Comparison of ENCODE assay signal across 1 cellular context in genomic region chr13:87677043-87677333, GRCh38.
TF ChIP-seq lines count a peak whose summit lies in the region.

No MANE protein-coding gene starts in this region.

TF ChIP-seq in GM23338, 12 proteins besides CTCF, POLR2A, EP300 and RAD21 (continued from another document):
- TF ChIP-seq, protein P1, sequence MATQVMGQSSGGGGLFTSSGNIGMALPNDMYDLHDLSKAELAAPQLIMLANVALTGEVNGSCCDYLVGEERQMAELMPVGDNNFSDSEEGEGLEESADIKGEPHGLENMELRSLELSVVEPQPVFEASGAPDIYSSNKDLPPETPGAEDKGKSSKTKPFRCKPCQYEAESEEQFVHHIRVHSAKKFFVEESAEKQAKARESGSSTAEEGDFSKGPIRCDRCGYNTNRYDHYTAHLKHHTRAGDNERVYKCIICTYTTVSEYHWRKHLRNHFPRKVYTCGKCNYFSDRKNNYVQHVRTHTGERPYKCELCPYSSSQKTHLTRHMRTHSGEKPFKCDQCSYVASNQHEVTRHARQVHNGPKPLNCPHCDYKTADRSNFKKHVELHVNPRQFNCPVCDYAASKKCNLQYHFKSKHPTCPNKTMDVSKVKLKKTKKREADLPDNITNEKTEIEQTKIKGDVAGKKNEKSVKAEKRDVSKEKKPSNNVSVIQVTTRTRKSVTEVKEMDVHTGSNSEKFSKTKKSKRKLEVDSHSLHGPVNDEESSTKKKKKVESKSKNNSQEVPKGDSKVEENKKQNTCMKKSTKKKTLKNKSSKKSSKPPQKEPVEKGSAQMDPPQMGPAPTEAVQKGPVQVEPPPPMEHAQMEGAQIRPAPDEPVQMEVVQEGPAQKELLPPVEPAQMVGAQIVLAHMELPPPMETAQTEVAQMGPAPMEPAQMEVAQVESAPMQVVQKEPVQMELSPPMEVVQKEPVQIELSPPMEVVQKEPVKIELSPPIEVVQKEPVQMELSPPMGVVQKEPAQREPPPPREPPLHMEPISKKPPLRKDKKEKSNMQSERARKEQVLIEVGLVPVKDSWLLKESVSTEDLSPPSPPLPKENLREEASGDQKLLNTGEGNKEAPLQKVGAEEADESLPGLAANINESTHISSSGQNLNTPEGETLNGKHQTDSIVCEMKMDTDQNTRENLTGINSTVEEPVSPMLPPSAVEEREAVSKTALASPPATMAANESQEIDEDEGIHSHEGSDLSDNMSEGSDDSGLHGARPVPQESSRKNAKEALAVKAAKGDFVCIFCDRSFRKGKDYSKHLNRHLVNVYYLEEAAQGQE (IDR thresholded peaks at IDR 0.05; ENCODE audit: unreplicated experiment): no peak
- TF ChIP-seq STAT1 (IDR thresholded peaks at IDR 0.05; ENCODE audit: unreplicated experiment): no peak
